In the genomic region with DNA sequence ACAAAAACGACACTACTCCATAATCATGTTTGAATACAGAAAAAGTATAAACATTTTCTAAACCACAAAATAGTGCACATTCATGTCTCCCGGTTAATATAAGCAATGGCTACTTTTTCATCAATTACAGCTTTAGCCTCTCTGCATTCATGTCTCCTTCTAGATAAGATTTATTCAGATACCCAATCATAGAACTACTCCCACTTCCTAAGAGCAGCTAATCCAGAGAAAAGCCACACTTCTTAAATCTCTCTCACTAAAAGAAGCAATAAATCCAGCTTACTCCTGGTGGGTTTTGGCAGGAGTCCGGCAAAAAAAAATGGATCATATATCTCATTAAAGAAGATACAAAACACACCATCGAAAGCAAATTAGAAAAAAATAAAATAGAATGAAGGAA, we compare ENCODE assay signal across 21 cellular contexts. TPM values are rescaled to one million over a fixed set of nuclear protein-coding genes. Genes with fewer than 3 reads are reported as not detected.
DNase-seq lines count a peak whose midpoint lies in the region; ATAC-seq, FAIRE-seq and TF ChIP-seq lines count a peak whose summit lies in the region.
"Had no signal": no experiment of that assay in that cellular context is flagged by ENCODE, and none has a peak within 500 bp of the region (broad histone marks: within the 10 kb centered on the region; RNA-seq: fewer than 3 reads in every experiment).

No MANE protein-coding gene starts in this region.

- H3K27me3 ChIP-seq in A673 (replicated peaks; ENCODE audit: insufficient read depth, low read depth, low read length, poor library complexity) = no peaks in the 10 kb centered on the region

- H3K4me1 ChIP-seq in A673 (ENCODE audit: insufficient read depth, low read length, poor library complexity, severe bottlenecking) = peaks cover 33% of the 10 kb centered on the region
- H3K4me1 ChIP-seq: A549, Caco-2 had no signal

- H3K4me3 ChIP-seq in A673 (ENCODE audit: low read depth, low read length, poor library complexity, severe bottlenecking) = no peak overlapping the region
- H3K4me3 ChIP-seq: A549, GM23338 had no signal

- H3K27me3 Mint-ChIP-seq in glutamatergic neuron (ENCODE audit: unreplicated experiment) = no peaks in the 10 kb centered on the region
- peaks cover 0 to 1% (median 0%) of the 10 kb centered on the region in 3 donors for H3K27me3 Mint-ChIP-seq in CD14-positive monocyte (ENCODE audit: low read depth in 3 of 3)
- H3K27me3 Mint-ChIP-seq: CD4-positive, CD25-positive, alpha-beta regulatory T cell had no signal

- intact Hi-C loops in A673 (cut with micrococcal nuclease; ENCODE audit: unreplicated experiment) (no loop called here), CD14-positive monocyte (cut with micrococcal nuclease) (no loop called here)

- no peak for TF ChIP-seq CTCF in A673 (conservative IDR thresholded peaks at IDR 0.05; ENCODE audit: low read depth, low read length)
- TF ChIP-seq CTCF in D721Med (IDR thresholded peaks at IDR 0.05; ENCODE audit: insufficient read depth, missing control alignments) = no peak
- TF ChIP-seq CTCF in glutamatergic neuron (IDR thresholded peaks at IDR 0.05; ENCODE audit: partially characterized antibody, unreplicated experiment) = no peak
- TF ChIP-seq CTCF in CD14-positive monocyte (IDR thresholded peaks at IDR 0.05) = no peak

- FAIRE-seq in D721Med (lab: Jason Lieb, UNC) = peak; percentile 100
- FAIRE-seq: A549, GM12891, GM19239 had no signal

- H3K27ac ChIP-seq in A673 (ENCODE audit: low read depth, low read length, poor library complexity, severe bottlenecking) = no peak overlapping the region
- H3K27ac ChIP-seq: A549 had no signal

- H3K9me3 Mint-ChIP-seq in glutamatergic neuron (ENCODE audit: unreplicated experiment) (peaks cover 3% of the 10 kb centered on the region), CD14-positive monocyte (peaks cover 0 to 1% (median 0%) of the 10 kb centered on the region in 7 donors)
- H3K9me3 Mint-ChIP-seq: GM23338 had no signal

- H3K9me3 ChIP-seq in A673 (ENCODE audit: low read depth, low read length, poor library complexity, severe bottlenecking) = peaks cover 12% of the 10 kb centered on the region
- H3K9me3 ChIP-seq: A549, Caco-2 had no signal

- H3K36me3 Mint-ChIP-seq in glutamatergic neuron (ENCODE audit: unreplicated experiment) = peaks cover 4% of the 10 kb centered on the region
- H3K36me3 Mint-ChIP-seq in CD14-positive monocyte = no peaks in the 10 kb centered on the region
- H3K36me3 Mint-ChIP-seq: CD4-positive, CD25-positive, alpha-beta regulatory T cell; CD8-positive, alpha-beta T cell had no signal

- ATAC-seq in GM18498 (IDR thresholded peaks at IDR 0.05; ENCODE audit: unreplicated experiment) (no peak), GM21723 (IDR thresholded peaks at IDR 0.05; ENCODE audit: unreplicated experiment) (no peak)
- ATAC-seq: A549; CD8-positive, alpha-beta T cell; GM23338; HCT116 had no signal

- peaks cover 14% of the 10 kb centered on the region for H3K4me1 Mint-ChIP-seq in glutamatergic neuron (ENCODE audit: low read depth, unreplicated experiment)
- H3K4me1 Mint-ChIP-seq in CD14-positive monocyte = no peaks in the 10 kb centered on the region
- H3K4me1 Mint-ChIP-seq: CD4-positive, CD25-positive, alpha-beta regulatory T cell had no signal

- CTCF ChIA-PET in A673 (lab: Charles Lee) = no interaction called here

- POLR2A ChIA-PET in A673 (lab: Charles Lee; ENCODE audit: low non-redundant PET) = no interaction called here

- peak overlapping the region; percentile 23 for H3K27ac Mint-ChIP-seq in glutamatergic neuron (ENCODE audit: unreplicated experiment)
- no peak overlapping the region for H3K27ac Mint-ChIP-seq in CD14-positive monocyte
- H3K27ac Mint-ChIP-seq: CD4-positive, CD25-positive, alpha-beta regulatory T cell; CD8-positive, alpha-beta T cell; GM23338; H9 had no signal

- DNase-seq in A673 (ENCODE audit: low spot score) = peak; percentile 64
- DNase-seq in D721Med (ENCODE audit: insufficient read length, low spot score) = peak; percentile 68
- DNase-seq in NCI-H82 treated with DMSO at 0.1 percent for 48 hours (lab: John Stamatoyannopoulos, UW; ENCODE audit: unreplicated experiment) = peak; percentile 78
- no peak for DNase-seq in glutamatergic neuron
- no peak for DNase-seq in CD14-positive monocyte (ENCODE audit: low spot score)
- DNase-seq: 8988T; C1 segment of cervical spinal cord; Caco-2; CD4-positive, CD25-positive, alpha-beta regulatory T cell; CD8-positive, alpha-beta T cell; DMS53; DMS79 treated with DMSO at 0.1 percent for 48 hours; GF-D8; H9 had no signal

- H3K36me3 ChIP-seq in A673 (ENCODE audit: insufficient read depth, low read length, poor library complexity, severe bottlenecking) = no peaks in the 10 kb centered on the region

- H3K4me3 Mint-ChIP-seq in glutamatergic neuron (ENCODE audit: unreplicated experiment) = no peak overlapping the region
- H3K4me3 Mint-ChIP-seq in CD14-positive monocyte = no peak overlapping the region
- H3K4me3 Mint-ChIP-seq: CD4-positive, CD25-positive, alpha-beta regulatory T cell; CD8-positive, alpha-beta T cell; GM23338; H9 had no signal

- no TSS peak for BruUV-seq in A673 (replicated peaks; lab: Mats Ljungman, UMichigan)

RNA-seq across cellular contexts. Expression of a gene that starts 20.1 kb away (rescaled TPM):
- 24.9 and 30.8 TPM in 2 replicates for total RNA-seq in A673 (2021)
- total RNA-seq in glutamatergic neuron (ENCODE audit: unreplicated experiment) = 12.2 TPM
- polyA plus RNA-seq in CD14-positive monocyte = under 1 TPM in 1 of 2 donors, not detected in 1; 0.03 TPM

Comparison
In these comparisons a context has a peak if more than half of its experiments do, and no peak if none do; other contexts are left out.
1. DNase-seq: peak in A673 (single experiment), D721Med (single experiment) and NCI-H82 treated with DMSO at 0.1 percent for 48 hours (single experiment); none in glutamatergic neuron (single experiment) and CD14-positive monocyte (single experiment).